ENCODE assay signal across 8 cellular contexts in the genomic region with DNA sequence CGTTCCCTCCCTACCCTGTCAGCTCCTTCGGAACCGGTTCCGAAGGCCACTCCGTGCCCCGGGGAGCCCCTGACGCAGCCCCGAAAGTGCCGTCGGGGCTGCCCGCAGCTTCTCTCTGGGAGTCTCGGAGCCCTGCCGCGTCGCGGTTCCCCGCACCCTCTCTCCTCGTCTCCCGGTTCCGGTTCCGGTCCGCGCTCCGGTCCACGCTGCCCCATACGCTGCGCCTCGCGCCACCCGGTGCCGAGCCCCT. TPM values are rescaled to one million over a fixed set of nuclear protein-coding genes. Genes with fewer than 3 reads are reported as not detected.
DNase-seq lines count a peak whose midpoint lies in the region; ATAC-seq and TF ChIP-seq lines count a peak whose summit lies in the region.

No MANE protein-coding gene starts in this region.

- H3K27me3 ChIP-seq in neutrophil, result no peaks in the 10 kb centered on the region

- peak overlapping the region; percentile 92 for H3K4me3 ChIP-seq in fibroblast of pulmonary artery (replicated peaks; ENCODE audit: low read depth, low read length)
- peak overlapping the region; percentile 89 to 98 for H3K4me3 ChIP-seq in neutrophil (ENCODE audit: low read depth in 1 of 2, low read length in 1 of 2)

- peaks cover 39% of the 10 kb centered on the region for H3K36me3 ChIP-seq in neutrophil

- no peaks in the 10 kb centered on the region for H3K9me3 ChIP-seq in neutrophil

- DNase-seq in Daoy (ENCODE audit: low read depth), result peak; percentile 57
- peak; percentile 21 to 28 for DNase-seq in activated CD4-positive, alpha-beta T cell treated with anti-CD3 and anti-CD28 coated beads, Interleukin-2, amount 50 U/mL, for 4 hours
- DNase-seq in fibroblast of pulmonary artery (ENCODE audit: low read depth), result peak; percentile 18
- no peak for DNase-seq in GM13976 (ENCODE audit: low spot score)
- no peak for DNase-seq in pons (ENCODE audit: low spot score)

- peak overlapping the region; percentile 84 for H3K27ac ChIP-seq in neutrophil

- in situ Hi-C loops in GM13976 (cut with MboI; ENCODE audit: low sequenced_read_pairs, unreplicated experiment), result no loop called here

- peaks cover 36% of the 10 kb centered on the region in 2 experiments for H3K4me1 ChIP-seq in neutrophil (ENCODE audit: control insufficient read depth in 1 of 2, insufficient read depth in 1 of 2, low read depth in 1 of 2, low read length in 1 of 2)

- ATAC-seq in HG03045 (IDR thresholded peaks at IDR 0.05; ENCODE audit: unreplicated experiment), result peak; percentile 20
- ATAC-seq in GM21423 (IDR thresholded peaks at IDR 0.05; ENCODE audit: unreplicated experiment), result no peak

- no peak for TF ChIP-seq CTCF in fibroblast of pulmonary artery (IDR thresholded peaks at IDR 0.05; ENCODE audit: low read length, missing control alignments)
- no peak for TF ChIP-seq CTCF in neutrophil (IDR thresholded peaks at IDR 0.05)
- TF ChIP-seq CTCF in GM13976 (IDR thresholded peaks at IDR 0.05; ENCODE audit: borderline replicate concordance, control extremely low read depth, extremely low read depth, insufficient read depth, missing control alignments), result no peak

RNA-seq across cellular contexts. Expression of a gene that starts 0.6 kb away (rescaled TPM):
- 123 and 124 TPM in 2 replicates for total RNA-seq in Daoy (2014; rRNA removed; shearing (Covaris generic))

RNA-seq across cellular contexts. Expression of a gene that starts 9.7 kb away (rescaled TPM):
- total RNA-seq in Daoy (2014; rRNA removed; shearing (Covaris generic)), result 12.4 and 13.8 TPM in 2 replicates

RNA-seq across cellular contexts. Expression of a gene that starts 11.5 kb away (rescaled TPM):
- 18.0 and 19.3 TPM in 2 replicates for total RNA-seq in Daoy (2014; rRNA removed; shearing (Covaris generic))

RNA-seq across cellular contexts. Expression of a gene that starts 12.0 kb away (rescaled TPM):
- 0.33 and 2.7 TPM in 2 replicates for total RNA-seq in Daoy (2014; rRNA removed; shearing (Covaris generic))

RNA-seq across cellular contexts. Expression of a gene that starts 20.7 kb away (rescaled TPM):
- total RNA-seq in Daoy (2014; rRNA removed; shearing (Covaris generic)), result 15.0 and 17.9 TPM in 2 replicates

Comparison
In these comparisons a context has a peak if more than half of its experiments do, and no peak if none do; other contexts are left out.
1. DNase-seq: peak in Daoy (single experiment), activated CD4-positive, alpha-beta T cell treated with anti-CD3 and anti-CD28 coated beads, Interleukin-2, amount 50 U/mL, for 4 hours (2 of 2) and fibroblast of pulmonary artery (single experiment); none in GM13976 (single experiment) and pons (single experiment).